8 cellular contexts compared by ENCODE assay signal in the genomic region with DNA sequence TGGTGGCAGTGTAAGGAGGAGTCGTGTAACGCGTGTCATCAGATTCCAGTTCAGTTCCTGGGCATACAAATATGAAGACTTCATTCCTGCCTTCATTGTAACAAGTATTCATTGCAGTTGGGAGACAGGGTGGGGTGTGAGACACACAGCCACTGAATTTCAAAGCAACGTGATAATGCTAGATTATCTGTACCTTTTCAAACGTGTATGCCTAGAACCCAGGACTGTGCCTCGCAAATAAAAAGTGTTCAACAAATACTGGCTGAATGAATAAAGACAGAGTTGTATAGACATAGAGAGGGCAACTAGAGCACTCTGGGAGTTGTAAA. TPM values are rescaled to one million over a fixed set of nuclear protein-coding genes. Genes with fewer than 3 reads are reported as not detected.
DNase-seq lines count a peak whose midpoint lies in the region; ATAC-seq, FAIRE-seq and TF ChIP-seq lines count a peak whose summit lies in the region.

No MANE protein-coding gene starts in this region.

- TF ChIP-seq POLR2A in gastrocnemius medialis (IDR thresholded peaks at IDR 0.05) = peak in 1 of 2 donors; percentile 21

- TF ChIP-seq CTCF in fibroblast of lung (conservative IDR thresholded peaks at IDR 0.05 in 1 of 2, IDR thresholded peaks at IDR 0.05 in 1 of 2; ENCODE audit: low read depth in 1 of 2, low read length in 2 of 2) = no peak
- TF ChIP-seq CTCF in gastrocnemius medialis (IDR thresholded peaks at IDR 0.05 in 4 of 5, conservative IDR thresholded peaks at IDR 0.05 in 1 of 5) = no peak

- H3K4me3 ChIP-seq in fibroblast of lung (replicated peaks in 1 of 4; ENCODE audit: control extremely low read depth in 1 of 4, insufficient read depth in 1 of 4, low read depth in 3 of 4, low read length in 4 of 4) = peak overlapping the region in 1 of 4 experiments; percentile 99
- H3K4me3 ChIP-seq in gastrocnemius medialis = peak overlapping the region in 3 of 4 donors; percentile 89 to 95 (median 92)

- ATAC-seq in T-helper 17 cell (no peak), gastrocnemius medialis (peak in 1 of 2 donors; percentile 0), HG03354 (IDR thresholded peaks at IDR 0.05; ENCODE audit: poor library complexity, severe bottlenecking, unreplicated experiment) (no peak), GM21717 (IDR thresholded peaks at IDR 0.05; ENCODE audit: unreplicated experiment) (no peak)

- H3K36me3 ChIP-seq in fibroblast of lung (ENCODE audit: control insufficient read depth, insufficient read depth, low read length) = peaks cover 5% of the 10 kb centered on the region
- H3K36me3 ChIP-seq in gastrocnemius medialis = peaks cover 0 to 17% of the 10 kb centered on the region in 2 donors

- H3K79me2 ChIP-seq in fibroblast of lung (ENCODE audit: control insufficient read depth, insufficient read depth, low read length) = peaks cover 23% of the 10 kb centered on the region

- peak overlapping the region; percentile 93 for H2AFZ ChIP-seq in fibroblast of lung (ENCODE audit: low read length)

- H3K27me3 ChIP-seq in fibroblast of lung (ENCODE audit: control insufficient read depth, insufficient read depth, low read length) (no peaks in the 10 kb centered on the region), gastrocnemius medialis (no peaks in the 10 kb centered on the region)

- peak overlapping the region; percentile 92 for H3K27ac ChIP-seq in fibroblast of lung (ENCODE audit: insufficient read depth, low read length)
- peak overlapping the region; percentile 93 to 95 (median 94) for H3K27ac ChIP-seq in gastrocnemius medialis

- H3K4me1 ChIP-seq in fibroblast of lung (ENCODE audit: control insufficient read depth, extremely low read depth, insufficient read depth, low read length) (no peaks in the 10 kb centered on the region), gastrocnemius medialis (peaks cover 43 to 51% of the 10 kb centered on the region in 2 donors)

- H4K20me1 ChIP-seq in fibroblast of lung (ENCODE audit: control insufficient read depth, extremely low read depth, insufficient read depth, low read length) = no peaks in the 10 kb centered on the region

- intact Hi-C loops in gastrocnemius medialis (cut with DNase I; ENCODE audit: low total_unique reads) = loop anchor here (5.0 to 10.0 kb wide), 4 partner anchors 144 to 547 kb away; a partner anchor contains a TSS

- H3K9ac ChIP-seq in fibroblast of lung (ENCODE audit: insufficient read depth, low read length) = no peak overlapping the region

- FAIRE-seq in HTR-8/SVneo (lab: Jason Lieb, UNC) = no peak

- H3K4me2 ChIP-seq in fibroblast of lung (ENCODE audit: extremely low read depth, insufficient read depth, low read length) = peak overlapping the region; percentile 72

- no peaks in the 10 kb centered on the region for H3K27me3 Mint-ChIP-seq in T-helper 17 cell

- H3K36me3 Mint-ChIP-seq in T-helper 17 cell (ENCODE audit: low read depth) = no peaks in the 10 kb centered on the region

- peaks cover 29% of the 10 kb centered on the region for H3K4me1 Mint-ChIP-seq in T-helper 17 cell

- DNase-seq in HTR-8/SVneo (ENCODE audit: insufficient read length, low spot score) (peak; percentile 10), T-helper 17 cell (no peak), fibroblast of lung (ENCODE audit: low read depth in 2 of 2) (no peak), gastrocnemius medialis (no peak), NCI-H2107 (lab: John Stamatoyannopoulos, UW) (no peak)
- DNase-seq in stimulated activated CD4-positive, alpha-beta T cell treated with anti-CD3 and anti-CD28 coated beads, Interleukin-4, amount 100 ng/mL, for 4 hours = no peak

- H3K4me3 Mint-ChIP-seq in T-helper 17 cell = peak overlapping the region; percentile 99

- H3K27ac Mint-ChIP-seq in T-helper 17 cell = peak overlapping the region; percentile 95

- in situ Hi-C loops in gastrocnemius medialis (cut with MboI; ENCODE audit: low sequenced_read_pairs in 4 of 4) = loop anchor here in 2 of 4 donors (25.0 kb wide), 2 partner anchors 414 to 736 kb away; a partner anchor contains a TSS

- H3K9me3 ChIP-seq in T-helper 17 cell (ENCODE audit: control insufficient read depth, low read length, poor library complexity, severe bottlenecking) (no peaks in the 10 kb centered on the region), fibroblast of lung (ENCODE audit: control insufficient read depth, insufficient read depth, low read depth, low read length) (no peaks in the 10 kb centered on the region), gastrocnemius medialis (no peaks in the 10 kb centered on the region)

RNA-seq across cellular contexts. Expression of a gene that starts 0.6 kb away (rescaled TPM):
- total RNA-seq in T-helper 17 cell = 10 to 100 TPM in 1 of 2 donors, 1 to 10 TPM in 1; 8.3 to 14.4 TPM
- 5.6 and 6.2 TPM in 2 replicates for total RNA-seq in fibroblast of lung
- 2.5 and 3.0 TPM in 2 replicates for polyA plus RNA-seq in fibroblast of lung
- polyA plus RNA-seq in fibroblast of lung (2012) = 2.2 and 2.6 TPM in 2 replicates
- 0.63 and 0.79 TPM in 2 replicates for polyA minus RNA-seq in fibroblast of lung (ENCODE audit: low replicate concordance)
- 1 to 10 TPM; 3.0 to 6.7 (median 6.2) TPM for total RNA-seq in gastrocnemius medialis

RNA-seq across cellular contexts. Expression of a gene that starts 1.5 kb away (rescaled TPM):
- total RNA-seq in T-helper 17 cell (1 to 10 TPM; 1.7 to 2.0 TPM), fibroblast of lung (6.2 and 7.6 TPM in 2 replicates), gastrocnemius medialis (10 to 100 TPM; 35.5 to 40.3 (median 37.6) TPM)
- 1.5 and 3.2 TPM in 2 replicates for polyA plus RNA-seq in fibroblast of lung
- polyA plus RNA-seq in fibroblast of lung (2012) = 1.2 and 2.8 TPM in 2 replicates
- 1.2 and 1.5 TPM in 2 replicates for polyA minus RNA-seq in fibroblast of lung (ENCODE audit: low replicate concordance)

RNA-seq across cellular contexts. Expression of a gene that starts 19.0 kb away (rescaled TPM):
- total RNA-seq in T-helper 17 cell = 1 to 10 TPM in 1 of 2 donors, under 1 TPM in 1; 0.22 to 2.7 TPM
- total RNA-seq in fibroblast of lung = not detected in 2 replicates
- 0.01 and 0.06 TPM in 2 replicates for polyA plus RNA-seq in fibroblast of lung
- 0.03 and 0.05 TPM in 2 replicates for polyA plus RNA-seq in fibroblast of lung (2012)
- 0.85 TPM in 1 of 2 replicates, not detected in the other for polyA minus RNA-seq in fibroblast of lung (ENCODE audit: low replicate concordance)
- 1 to 10 TPM in 1 of 4 donors, under 1 TPM in 3; 0.46 to 1.1 (median 0.65) TPM for total RNA-seq in gastrocnemius medialis

RNA-seq across cellular contexts. Expression of a gene that starts 37.1 kb away (rescaled TPM):
- under 1 TPM in 1 of 2 donors, not detected in 1; 0.27 TPM for total RNA-seq in T-helper 17 cell
- not detected in 2 replicates for total RNA-seq in fibroblast of lung
- polyA plus RNA-seq in fibroblast of lung = not detected in 2 replicates
- polyA plus RNA-seq in fibroblast of lung (2012) = not detected in 2 replicates
- polyA minus RNA-seq in fibroblast of lung (ENCODE audit: low replicate concordance) = not detected in 2 replicates
- under 1 TPM in 2 of 4 donors, not detected in 2; 0.46 to 0.62 TPM for total RNA-seq in gastrocnemius medialis

RNA-seq across cellular contexts. Expression of a gene that starts 52.5 kb away (rescaled TPM):
- total RNA-seq in T-helper 17 cell (under 1 TPM in 1 of 2 donors, not detected in 1; 0.12 TPM), fibroblast of lung (not detected in 2 replicates), gastrocnemius medialis (1 to 10 TPM in 1 of 4 donors, under 1 TPM in 1, not detected in 2; 0.81 to 2.8 TPM)
- not detected in 2 replicates for polyA plus RNA-seq in fibroblast of lung
- not detected in 2 replicates for polyA plus RNA-seq in fibroblast of lung (2012)
- polyA minus RNA-seq in fibroblast of lung (ENCODE audit: low replicate concordance) = not detected in 2 replicates
